19 cellular contexts compared by ENCODE assay signal in the genomic region with DNA sequence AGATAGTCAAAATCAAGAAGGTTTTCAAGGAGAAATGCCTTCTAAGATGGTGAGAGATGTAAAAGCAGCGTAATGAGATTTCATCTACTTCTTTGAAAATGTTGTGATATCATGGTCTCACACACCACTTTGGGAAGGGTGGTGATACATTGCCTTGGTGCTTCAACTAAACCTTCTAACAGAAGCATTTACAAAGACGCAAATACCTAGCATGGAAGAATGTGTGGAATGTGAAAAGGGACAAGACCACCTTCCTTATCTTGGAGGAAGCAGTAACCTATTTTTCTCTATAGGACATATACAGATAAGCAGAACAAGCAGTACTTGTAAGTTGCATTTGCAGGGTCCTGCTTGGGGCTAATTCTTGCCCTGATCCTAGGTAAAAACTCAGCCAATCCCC. TPM values are rescaled to one million over a fixed set of nuclear protein-coding genes. Genes with fewer than 3 reads are reported as not detected.
DNase-seq lines count a peak whose midpoint lies in the region; ATAC-seq, FAIRE-seq and TF ChIP-seq lines count a peak whose summit lies in the region.
"Had no signal": no experiment of that assay in that cellular context is flagged by ENCODE, and none has a peak within 500 bp of the region (broad histone marks: within the 10 kb centered on the region; RNA-seq: fewer than 3 reads in every experiment).

No MANE protein-coding gene starts in this region.

- peak; percentile 81 for FAIRE-seq in H1 (lab: Jason Lieb, UNC)
- FAIRE-seq: GM12891 had no signal

- no peaks in the 10 kb centered on the region for H3K27me3 ChIP-seq in GM23338 (ENCODE audit: insufficient read depth)
- H3K27me3 ChIP-seq in H1 (replicated peaks in 1 of 4; ENCODE audit: control insufficient read depth in 3 of 4, extremely low read depth in 1 of 4, insufficient read depth in 3 of 4, low read length in 3 of 4), result no peaks in the 10 kb centered on the region
- no peaks in the 10 kb centered on the region for H3K27me3 ChIP-seq in iPS DF 6.9 (ENCODE audit: control insufficient read depth, insufficient read depth, low read length)
- H3K27me3 ChIP-seq in uterus, result no peaks in the 10 kb centered on the region

- H3K4me3 ChIP-seq in GM23338, result no peak overlapping the region
- no peak overlapping the region for H3K4me3 ChIP-seq in H1 (ENCODE audit: extremely low read depth in 1 of 4, insufficient read depth in 2 of 4, low read depth in 3 of 4, low read length in 4 of 4)
- H3K4me3 ChIP-seq in iPS DF 6.9 (ENCODE audit: low read length), result no peak overlapping the region
- no peak overlapping the region for H3K4me3 ChIP-seq in uterus

- 0 out of 2 replicates have a peak, but pooled peaks cover 5% of the 10 kb centered on the region for H3K9me2 ChIP-seq in GM23338 (ENCODE audit: insufficient read depth)

- H3F3A ChIP-seq in GM23338 (replicated peaks; ENCODE audit: low read depth), result no peaks in the 10 kb centered on the region

- no peak overlapping the region for H3K23ac ChIP-seq in H1 (ENCODE audit: insufficient read length)

- 67% methylated on average over 2 of the region's 2 CpGs; no CpG with 5 or more reads in 1 of the 2 experiments for WGBS in H1 (ENCODE audit: extremely low coverage in 1 of 2, insufficient coverage in 1 of 2, insufficient read length in 1 of 2, insufficient replicate concordance in 2 of 2, low coverage in 1 of 2, low lambda C conversion rate in 2 of 2, missing lambda C conversion rate in 1 of 2), 2 experiments
- no CpG with 5 or more reads among the region's 2 CpGs for WGBS in iPS DF 6.9 (ENCODE audit: insufficient coverage, insufficient read length)

- no peak overlapping the region for H2BK12ac ChIP-seq in H1 (ENCODE audit: low read depth, low read length)

- H3K4me2 ChIP-seq in GM23338, result peak overlapping the region; percentile 27; the same call in 1 of the 2 replicates
- H3K4me2 ChIP-seq in H1 (ENCODE audit: insufficient read depth in 1 of 2, low read depth in 2 of 2, low read length in 2 of 2), result peak overlapping the region; percentile 23 to 33; a peak in 2 of 4 replicates

- no peak overlapping the region for H3K56ac ChIP-seq in H1 (replicated peaks; ENCODE audit: insufficient read length, low read depth, low read length)

- DNase-seq in GM23338 (ENCODE audit: low spot score) (peak; percentile 72), H1 (ENCODE audit: low read depth in 1 of 2, low spot score in 2 of 2) (no peak), iPS DF 6.9 (ENCODE audit: low read depth, low spot score) (peak; percentile 22), uterus (no peak), NCI-H226 (no peak)
- DNase-seq in activated naive CD4-positive, alpha-beta T cell (lab: John Stamatoyannopoulos, UW), result no peak
- DNase-seq: Calu3, DMS 273 treated with DMSO at 0.1 percent for 48 hours, HCEC 1CT, HFFc6, IMR-90, KBM-7 had no signal

- no peak overlapping the region for H3K18ac ChIP-seq in H1 (ENCODE audit: extremely low read depth, low read length)

- no peak overlapping the region for H2BK20ac ChIP-seq in H1 (ENCODE audit: low read length)

- no peak overlapping the region for H2BK15ac ChIP-seq in H1 (ENCODE audit: low read length)

- H3K36me3 ChIP-seq in GM23338 (ENCODE audit: insufficient read depth) (no peaks in the 10 kb centered on the region), H1 (ENCODE audit: control insufficient read depth in 2 of 4, insufficient read depth in 4 of 4, low read length in 3 of 4) (no peaks in the 10 kb centered on the region), iPS DF 6.9 (ENCODE audit: control insufficient read depth, insufficient read depth, low read length) (no peaks in the 10 kb centered on the region), uterus (no peaks in the 10 kb centered on the region)

- no peak for TF ChIP-seq RAD21 in H1 (IDR thresholded peaks at IDR 0.05 in 1 of 2, conservative IDR thresholded peaks at IDR 0.05 in 1 of 2; ENCODE audit: low read depth in 2 of 2, low read length in 2 of 2)

- no peak overlapping the region for H2BK120ac ChIP-seq in H1 (replicated peaks; ENCODE audit: low read depth, low read length)

- TF ChIP-seq EP300 in H1 (IDR thresholded peaks at IDR 0.05; ENCODE audit: borderline replicate concordance in 1 of 2, low read depth in 2 of 2, low read length in 2 of 2), result no peak

- TF ChIP-seq POLR2A in H1 (IDR thresholded peaks at IDR 0.05; ENCODE audit: control extremely low read depth in 1 of 2, low read depth in 2 of 2, low read length in 2 of 2) (no peak), uterus (IDR thresholded peaks at IDR 0.05) (no peak)

- H3K4me1 ChIP-seq in GM23338 (ENCODE audit: insufficient read depth) (peaks cover 5% of the 10 kb centered on the region), H1 (replicated peaks in 1 of 4; ENCODE audit: control insufficient read depth in 3 of 4, insufficient read depth in 4 of 4, low read length in 3 of 4) (peaks cover 0 to 5% (median 2%) of the 10 kb centered on the region in 4 experiments; a peak in 4 of 7 replicates), iPS DF 6.9 (ENCODE audit: control insufficient read depth, insufficient read depth, low read length) (peaks cover 5% of the 10 kb centered on the region), uterus (no peaks in the 10 kb centered on the region)

- CTCF ChIA-PET in H1 (lab: Charles Lee; ENCODE audit: partially characterized antibody), result interaction anchor here (2.2 kb wide), 1 partner anchor 8 kb away, joined by 14 read pairs; no protein-coding TSS in a partner anchor

- H3K79me2 ChIP-seq in GM23338 (replicated peaks; ENCODE audit: insufficient read depth) (no peaks in the 10 kb centered on the region), H1 (ENCODE audit: control insufficient read depth in 1 of 2, insufficient read depth in 2 of 2, low read length in 2 of 2) (no peaks in the 10 kb centered on the region)

- no peak overlapping the region for H4K91ac ChIP-seq in H1 (replicated peaks; ENCODE audit: insufficient read length, low read length)

- no peak overlapping the region for H2AFZ ChIP-seq in GM23338
- H2AFZ ChIP-seq in H1 (ENCODE audit: low read length), result no peak overlapping the region

- no peak overlapping the region for H2BK5ac ChIP-seq in H1 (ENCODE audit: low read depth, low read length)

- no peak overlapping the region for H3K4me3 Mint-ChIP-seq in GM23338
- H3K4me3 Mint-ChIP-seq: HFFc6 had no signal

- ATAC-seq in GM23338 (peak; percentile 65), HG03565 (IDR thresholded peaks at IDR 0.05; ENCODE audit: unreplicated experiment) (no peak)

- no peaks in the 10 kb centered on the region for H3K23me2 ChIP-seq in H1 (ENCODE audit: low read depth, low read length)

- H3K4me1 Mint-ChIP-seq in GM23338, result peaks cover 28% of the 10 kb centered on the region

- POLR2A ChIA-PET in H1 (lab: Charles Lee; ENCODE audit: partially characterized antibody), result no interaction called here

- intact Hi-C loops in uterus (cut with DNase I; ENCODE audit: low total_unique reads), result loop anchor here (10.0 kb wide), 1 partner anchor 192 kb away; no protein-coding TSS in a partner anchor

- no peaks in the 10 kb centered on the region for H3K9me3 ChIP-seq in H1 (ENCODE audit: insufficient read depth in 2 of 2, low read depth in 1 of 2, low read length in 1 of 2)
- no peaks in the 10 kb centered on the region for H3K9me3 ChIP-seq in iPS DF 6.9 (ENCODE audit: control insufficient read depth, insufficient read depth, low read length)
- H3K9me3 ChIP-seq in uterus, result no peaks in the 10 kb centered on the region

- no peak overlapping the region for H4K8ac ChIP-seq in H1 (ENCODE audit: extremely low read depth, insufficient read depth, low read length)

- H3K36me3 Mint-ChIP-seq in GM23338 (ENCODE audit: low read depth), result no peaks in the 10 kb centered on the region

- no peaks in the 10 kb centered on the region for H3K79me1 ChIP-seq in H1 (ENCODE audit: low read depth, low read length)

- H3K9ac ChIP-seq in H1 (replicated peaks in 1 of 4; ENCODE audit: extremely low read depth in 1 of 4, low read depth in 3 of 4, low read length in 3 of 4), result no peak overlapping the region

- H2AK5ac ChIP-seq in H1 (ENCODE audit: low read depth, low read length), result no peak overlapping the region

- H3K9me3 Mint-ChIP-seq in GM23338, result no peaks in the 10 kb centered on the region
- H3K9me3 Mint-ChIP-seq: HFFc6 had no signal

- H3K27ac ChIP-seq in GM23338 (ENCODE audit: low read depth) (peak overlapping the region; percentile 60; the same call in 1 of the 2 replicates), H1 (ENCODE audit: low read depth, low read length) (no peak overlapping the region), iPS DF 6.9 (ENCODE audit: low read length) (no peak overlapping the region), uterus (no peak overlapping the region)

- TF ChIP-seq CTCF in GM23338 (conservative IDR thresholded peaks at IDR 0.05; ENCODE audit: low read depth in 2 of 2) (no peak), H1 (IDR thresholded peaks at IDR 0.05; ENCODE audit: control extremely low read depth in 1 of 3, insufficient read depth in 1 of 3, low read depth in 1 of 3, low read length in 3 of 3) (no peak), uterus (IDR thresholded peaks at IDR 0.05) (no peak)

- no peak overlapping the region for H3K4ac ChIP-seq in H1 (replicated peaks; ENCODE audit: insufficient read length, low read depth, low read length)

- H3K27ac Mint-ChIP-seq in GM23338, result no peak overlapping the region
- H3K27ac Mint-ChIP-seq: HFFc6 had no signal

- H3K14ac ChIP-seq in H1 (ENCODE audit: insufficient read length), result no peak overlapping the region

- H4K5ac ChIP-seq in H1 (ENCODE audit: insufficient read length, low read depth, low read length), result no peak overlapping the region

- H4K20me1 ChIP-seq in GM23338 (replicated peaks; ENCODE audit: insufficient read depth) (no peaks in the 10 kb centered on the region), H1 (replicated peaks in 1 of 2; ENCODE audit: control insufficient read depth in 1 of 2, insufficient read depth in 2 of 2, low read length in 2 of 2) (no peaks in the 10 kb centered on the region)

- peaks cover 3% of the 10 kb centered on the region for H3K27me3 Mint-ChIP-seq in GM23338 (ENCODE audit: insufficient read depth, low read depth, poor library complexity)

TF ChIP-seq in H1, 55 proteins besides CTCF, POLR2A, EP300 and RAD21 (continues in another document):
- TF ChIP-seq CBX8 (IDR thresholded peaks at IDR 0.05; ENCODE audit: borderline replicate concordance, low read depth, low read length), result no peak
- peak; percentile 96 for TF ChIP-seq TEAD4 (IDR thresholded peaks at IDR 0.05; ENCODE audit: low read depth, low read length)

RNA-seq across cellular contexts. Expression of a gene that starts 38.8 kb away (rescaled TPM):
- 0.28 TPM in 1 of 2 replicates, not detected in the other for total RNA-seq in GM23338 (2014; rRNA removed; shearing (Covaris generic))
- polyA plus RNA-seq in GM23338 (2016; fragmentation: Nextera tagmentation; extraction: Ambion mirVana) (0.57 and 0.76 TPM in 2 replicates), H1 (2011; rRNA removed) (not detected in 2 replicates)
- not detected in 2 replicates for total RNA-seq in H1 (2021; fragmentation: NEBNext Ultra II Directional; extraction: Animal tissue kit (Norgen Biotek cat#: 25700))
- polyA plus RNA-seq in H1 (2011; cell fraction: cytosol; rRNA removed), result 0.04 TPM
- polyA plus RNA-seq in H1 (2011; cell fraction: nucleus; rRNA removed), result not detected
- 0.74 to 1.0 TPM (median 0.93 TPM) in 3 of 4 replicates, not detected in the other for polyA plus RNA-seq in H1 (2012, experiment 1 of 2)
- polyA plus RNA-seq in H1 (2012, experiment 2 of 2), result not detected
- not detected for polyA plus RNA-seq in H1 (2013, experiment 1 of 2)
- not detected for polyA plus RNA-seq in H1 (2013, experiment 2 of 2)
- not detected in 2 replicates for polyA minus RNA-seq in H1 (2011; rRNA and poly(A)+ RNA removed)
- polyA minus RNA-seq in H1 (2011; cell fraction: cytosol; rRNA and poly(A)+ RNA removed), result not detected
- polyA minus RNA-seq in H1 (2011; cell fraction: nucleus; rRNA and poly(A)+ RNA removed), result not detected
- total RNA-seq in uterus, result under 1 TPM in 1 of 4 donors, not detected in 3; 0.43 TPM
- total RNA-seq: A673, Calu3, G401, H4, HFFc6, HT-29, IMR-90 had no signal
- polyA plus RNA-seq: BJ, IMR-90 had no signal

Comparison
In these comparisons a context has a peak if more than half of its experiments do, and no peak if none do; other contexts are left out.
1. DNase-seq: peak in GM23338 (single experiment) and iPS DF 6.9 (single experiment); none in H1 (0 of 2), uterus (0 of 2), NCI-H226 (single experiment) and activated naive CD4-positive, alpha-beta T cell (0 of 4).